1 cellular context compared by ENCODE assay signal in the genomic region with DNA sequence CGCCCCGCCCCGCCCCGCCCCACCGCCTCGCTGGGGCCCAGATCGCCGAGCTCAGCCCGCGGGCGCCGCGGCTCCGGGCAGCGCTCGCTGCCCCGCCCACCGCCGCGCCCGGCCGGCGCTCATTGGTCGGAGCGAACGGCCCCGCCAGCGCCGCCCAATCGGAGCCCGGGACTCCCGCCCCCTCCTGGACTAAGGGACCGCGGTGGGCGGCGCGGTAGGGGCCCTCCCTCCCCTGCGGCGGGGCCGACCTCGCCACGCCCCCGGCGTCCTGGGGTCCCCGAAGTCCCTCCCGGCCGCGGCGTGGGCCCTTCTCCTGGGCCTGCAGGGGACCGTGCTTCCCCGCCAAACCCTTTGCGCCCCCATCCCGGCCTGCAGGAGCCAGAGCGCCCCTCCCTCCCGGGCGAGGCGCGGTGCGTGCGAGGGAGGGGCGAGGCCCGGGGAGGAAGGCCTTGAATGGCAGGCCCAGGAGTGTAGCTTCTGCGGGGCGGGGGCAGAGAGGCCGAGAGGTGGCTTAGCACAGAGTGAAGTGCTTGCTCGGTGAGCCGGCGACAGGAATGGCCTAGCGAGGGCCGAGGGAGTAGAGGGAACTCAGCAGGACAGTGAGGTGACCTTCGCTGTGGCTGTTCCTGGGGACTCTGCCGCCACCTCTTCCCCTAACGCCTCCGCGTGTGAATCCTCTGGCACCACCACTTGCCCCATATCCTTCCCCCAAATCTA.
A peak's percentile ranks its signal among the peaks of the same experiment; 100 is the strongest.
TF ChIP-seq lines count a peak whose summit lies in the region.

A gene (minus strand): TSS at position 51 of the 717 bp plus-strand sequence. CDS start 7,366 bp downstream, outside the sequence.

TF ChIP-seq in HEK293, 187 proteins besides CTCF, POLR2A, EP300 and RAD21 (continued from another document and continues in another):
- TF ChIP-seq ZNF169 (tag by site-specific recombination; IDR thresholded peaks at IDR 0.05): no peak
- peak; percentile 87 for TF ChIP-seq SP3 (tag by site-specific recombination; IDR thresholded peaks at IDR 0.05)
- peak; percentile 86; the same call in 1 of the 2 replicates for TF ChIP-seq ZBTB7A (tag by site-specific recombination; IDR thresholded peaks at IDR 0.05; ENCODE audit: low read depth)
- no peak for TF ChIP-seq BCL11B (tag by site-specific recombination; IDR thresholded peaks at IDR 0.05; ENCODE audit: low read depth)
- TF ChIP-seq, protein P1, sequence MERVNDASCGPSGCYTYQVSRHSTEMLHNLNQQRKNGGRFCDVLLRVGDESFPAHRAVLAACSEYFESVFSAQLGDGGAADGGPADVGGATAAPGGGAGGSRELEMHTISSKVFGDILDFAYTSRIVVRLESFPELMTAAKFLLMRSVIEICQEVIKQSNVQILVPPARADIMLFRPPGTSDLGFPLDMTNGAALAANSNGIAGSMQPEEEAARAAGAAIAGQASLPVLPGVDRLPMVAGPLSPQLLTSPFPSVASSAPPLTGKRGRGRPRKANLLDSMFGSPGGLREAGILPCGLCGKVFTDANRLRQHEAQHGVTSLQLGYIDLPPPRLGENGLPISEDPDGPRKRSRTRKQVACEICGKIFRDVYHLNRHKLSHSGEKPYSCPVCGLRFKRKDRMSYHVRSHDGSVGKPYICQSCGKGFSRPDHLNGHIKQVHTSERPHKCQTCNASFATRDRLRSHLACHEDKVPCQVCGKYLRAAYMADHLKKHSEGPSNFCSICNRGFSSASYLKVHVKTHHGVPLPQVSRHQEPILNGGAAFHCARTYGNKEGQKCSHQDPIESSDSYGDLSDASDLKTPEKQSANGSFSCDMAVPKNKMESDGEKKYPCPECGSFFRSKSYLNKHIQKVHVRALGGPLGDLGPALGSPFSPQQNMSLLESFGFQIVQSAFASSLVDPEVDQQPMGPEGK (tag by site-specific recombination; IDR thresholded peaks at IDR 0.05): peak; percentile 98
- TF ChIP-seq OSR2 (tag by site-specific recombination; IDR thresholded peaks at IDR 0.05): 0 out of 2 replicates have a peak, but pooled peaks have one; percentile 46
- TF ChIP-seq ZNF621 (tag by site-specific recombination; IDR thresholded peaks at IDR 0.05): no peak
- TF ChIP-seq ZNF341 (tag by site-specific recombination; IDR thresholded peaks at IDR 0.05; ENCODE audit: low read depth): peak; percentile 96
- TF ChIP-seq ZNF548 (tag by site-specific recombination; IDR thresholded peaks at IDR 0.05): no peak
- TF ChIP-seq ZFHX2 (tag by site-specific recombination; conservative IDR thresholded peaks at IDR 0.05): peak; percentile 92
- peak; percentile 77 for TF ChIP-seq ZFP69B (tag by site-specific recombination; IDR thresholded peaks at IDR 0.05)
- TF ChIP-seq ZNF121 (tag by site-specific recombination; IDR thresholded peaks at IDR 0.05): peak; percentile 35; the same call in 1 of the 2 replicates
- no peak for TF ChIP-seq ZNF555 (tag by site-specific recombination; conservative IDR thresholded peaks at IDR 0.05)
- no peak for TF ChIP-seq ZNF701 (tag by site-specific recombination; IDR thresholded peaks at IDR 0.05)
- TF ChIP-seq, protein P2, sequence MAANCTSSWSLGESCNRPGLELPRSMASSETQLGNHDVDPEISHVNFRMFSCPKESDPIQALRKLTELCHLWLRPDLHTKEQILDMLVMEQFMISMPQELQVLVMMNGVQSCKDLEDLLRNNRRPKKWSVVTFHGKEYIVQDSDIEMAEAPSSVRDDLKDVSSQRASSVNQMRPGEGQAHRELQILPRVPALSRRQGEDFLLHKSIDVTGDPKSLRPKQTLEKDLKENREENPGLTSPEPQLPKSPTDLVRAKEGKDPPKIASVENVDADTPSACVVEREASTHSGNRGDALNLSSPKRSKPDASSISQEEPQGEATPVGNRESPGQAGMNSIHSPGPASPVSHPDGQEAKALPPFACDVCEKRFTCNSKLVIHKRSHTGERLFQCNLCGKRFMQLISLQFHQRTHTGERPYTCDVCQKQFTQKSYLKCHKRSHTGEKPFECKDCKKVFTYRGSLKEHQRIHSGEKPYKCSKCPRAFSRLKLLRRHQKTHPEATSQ (tag by site-specific recombination; IDR thresholded peaks at IDR 0.05): no peak
- no peak; the same call in 1 of the 2 replicates for TF ChIP-seq ZNF623 (tag by site-specific recombination; IDR thresholded peaks at IDR 0.05)
- TF ChIP-seq ZNF660 (tag by site-specific recombination; IDR thresholded peaks at IDR 0.05): no peak; the same call in 1 of the 2 replicates
- TF ChIP-seq, protein P3, sequence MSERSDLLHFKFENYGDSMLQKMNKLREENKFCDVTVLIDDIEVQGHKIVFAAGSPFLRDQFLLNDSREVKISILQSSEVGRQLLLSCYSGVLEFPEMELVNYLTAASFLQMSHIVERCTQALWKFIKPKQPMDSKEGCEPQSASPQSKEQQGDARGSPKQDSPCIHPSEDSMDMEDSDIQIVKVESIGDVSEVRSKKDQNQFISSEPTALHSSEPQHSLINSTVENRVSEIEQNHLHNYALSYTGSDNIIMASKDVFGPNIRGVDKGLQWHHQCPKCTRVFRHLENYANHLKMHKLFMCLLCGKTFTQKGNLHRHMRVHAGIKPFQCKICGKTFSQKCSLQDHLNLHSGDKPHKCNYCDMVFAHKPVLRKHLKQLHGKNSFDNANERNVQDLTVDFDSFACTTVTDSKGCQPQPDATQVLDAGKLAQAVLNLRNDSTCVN (tag by site-specific recombination; optimal IDR thresholded peaks at IDR 0.05): peak; percentile 56
- no peak for TF ChIP-seq ZNF768 (tag by site-specific recombination; IDR thresholded peaks at IDR 0.05)
- TF ChIP-seq ZNF571 (tag by site-specific recombination; IDR thresholded peaks at IDR 0.05): no peak
- TF ChIP-seq ZNF19 (tag by site-specific recombination; IDR thresholded peaks at IDR 0.05; ENCODE audit: low read depth): no peak
- no peak for TF ChIP-seq RBAK (tag by site-specific recombination; IDR thresholded peaks at IDR 0.05)
- no peak for TF ChIP-seq SALL2 (tag by site-specific recombination; IDR thresholded peaks at IDR 0.05; ENCODE audit: borderline replicate concordance)
- no peak for TF ChIP-seq SCRT1 (tag by site-specific recombination; IDR thresholded peaks at IDR 0.05; ENCODE audit: borderline replicate concordance)
- TF ChIP-seq ZNF529 (tag by site-specific recombination; IDR thresholded peaks at IDR 0.05; ENCODE audit: insufficient replicate concordance): no peak
- peak; percentile 87 for TF ChIP-seq KLF8 (tag by site-specific recombination; IDR thresholded peaks at IDR 0.05)
- no peak for TF ChIP-seq ZNF664 (tag by site-specific recombination; IDR thresholded peaks at IDR 0.05)
- no peak for TF ChIP-seq ZNF791 (tag by site-specific recombination; IDR thresholded peaks at IDR 0.05)
- TF ChIP-seq, protein P4, sequence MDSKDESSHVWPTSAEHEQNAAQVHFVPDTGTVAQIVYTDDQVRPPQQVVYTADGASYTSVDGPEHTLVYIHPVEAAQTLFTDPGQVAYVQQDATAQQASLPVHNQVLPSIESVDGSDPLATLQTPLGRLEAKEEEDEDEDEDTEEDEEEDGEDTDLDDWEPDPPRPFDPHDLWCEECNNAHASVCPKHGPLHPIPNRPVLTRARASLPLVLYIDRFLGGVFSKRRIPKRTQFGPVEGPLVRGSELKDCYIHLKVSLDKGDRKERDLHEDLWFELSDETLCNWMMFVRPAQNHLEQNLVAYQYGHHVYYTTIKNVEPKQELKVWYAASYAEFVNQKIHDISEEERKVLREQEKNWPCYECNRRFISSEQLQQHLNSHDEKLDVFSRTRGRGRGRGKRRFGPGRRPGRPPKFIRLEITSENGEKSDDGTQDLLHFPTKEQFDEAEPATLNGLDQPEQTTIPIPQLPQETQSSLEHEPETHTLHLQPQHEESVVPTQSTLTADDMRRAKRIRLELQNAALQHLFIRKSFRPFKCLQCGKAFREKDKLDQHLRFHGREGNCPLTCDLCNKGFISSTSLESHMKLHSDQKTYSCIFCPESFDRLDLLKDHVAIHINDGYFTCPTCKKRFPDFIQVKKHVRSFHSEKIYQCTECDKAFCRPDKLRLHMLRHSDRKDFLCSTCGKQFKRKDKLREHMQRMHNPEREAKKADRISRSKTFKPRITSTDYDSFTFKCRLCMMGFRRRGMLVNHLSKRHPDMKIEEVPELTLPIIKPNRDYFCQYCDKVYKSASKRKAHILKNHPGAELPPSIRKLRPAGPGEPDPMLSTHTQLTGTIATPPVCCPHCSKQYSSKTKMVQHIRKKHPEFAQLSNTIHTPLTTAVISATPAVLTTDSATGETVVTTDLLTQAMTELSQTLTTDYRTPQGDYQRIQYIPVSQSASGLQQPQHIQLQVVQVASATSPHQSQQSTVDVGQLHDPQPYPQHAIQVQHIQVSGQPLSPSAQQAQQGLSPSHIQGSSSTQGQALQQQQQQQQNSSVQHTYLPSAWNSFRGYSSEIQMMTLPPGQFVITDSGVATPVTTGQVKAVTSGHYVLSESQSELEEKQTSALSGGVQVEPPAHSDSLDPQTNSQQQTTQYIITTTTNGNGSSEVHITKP (tag by site-specific recombination; IDR thresholded peaks at IDR 0.05): 0 out of 2 replicates have a peak, but pooled peaks have one; percentile 25
- no peak for TF ChIP-seq ZNF624 (tag by site-specific recombination; IDR thresholded peaks at IDR 0.05)
- TF ChIP-seq ZNF777 (tag by site-specific recombination; IDR thresholded peaks at IDR 0.05; ENCODE audit: borderline replicate concordance): no peak
- no peak for TF ChIP-seq ZNF114 (tag by site-specific recombination; IDR thresholded peaks at IDR 0.05)
- peak; percentile 47; the same call in 1 of the 2 replicates for TF ChIP-seq ZNF324 (tag by site-specific recombination; IDR thresholded peaks at IDR 0.05)
- TF ChIP-seq ZNF670 (tag by site-specific recombination; IDR thresholded peaks at IDR 0.05; ENCODE audit: low read depth): no peak
- TF ChIP-seq ZNF423 (tag by site-specific recombination; IDR thresholded peaks at IDR 0.05): peak; percentile 80; the same call in 1 of the 2 replicates
- TF ChIP-seq ZSCAN30 (tag by site-specific recombination; IDR thresholded peaks at IDR 0.05): no peak; the same call in 1 of the 2 replicates
- TF ChIP-seq, protein P5, sequence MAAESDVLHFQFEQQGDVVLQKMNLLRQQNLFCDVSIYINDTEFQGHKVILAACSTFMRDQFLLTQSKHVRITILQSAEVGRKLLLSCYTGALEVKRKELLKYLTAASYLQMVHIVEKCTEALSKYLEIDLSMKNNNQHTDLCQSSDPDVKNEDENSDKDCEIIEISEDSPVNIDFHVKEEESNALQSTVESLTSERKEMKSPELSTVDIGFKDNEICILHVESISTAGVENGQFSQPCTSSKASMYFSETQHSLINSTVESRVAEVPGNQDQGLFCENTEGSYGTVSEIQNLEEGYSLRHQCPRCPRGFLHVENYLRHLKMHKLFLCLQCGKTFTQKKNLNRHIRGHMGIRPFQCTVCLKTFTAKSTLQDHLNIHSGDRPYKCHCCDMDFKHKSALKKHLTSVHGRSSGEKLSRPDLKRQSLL (tag by site-specific recombination; IDR thresholded peaks at IDR 0.05): no peak
- no peak for TF ChIP-seq TRIM28 (IDR thresholded peaks at IDR 0.05; ENCODE audit: borderline replicate concordance, low read length)
- TF ChIP-seq TCF7L2 (IDR thresholded peaks at IDR 0.05; ENCODE audit: borderline replicate concordance, low read depth, low read length): no peak
- no peak for TF ChIP-seq ZNF223 (tag by site-specific recombination; IDR thresholded peaks at IDR 0.05)
- no peak for TF ChIP-seq ZNF747 (tag by site-specific recombination; IDR thresholded peaks at IDR 0.05)
- TF ChIP-seq, protein P6, sequence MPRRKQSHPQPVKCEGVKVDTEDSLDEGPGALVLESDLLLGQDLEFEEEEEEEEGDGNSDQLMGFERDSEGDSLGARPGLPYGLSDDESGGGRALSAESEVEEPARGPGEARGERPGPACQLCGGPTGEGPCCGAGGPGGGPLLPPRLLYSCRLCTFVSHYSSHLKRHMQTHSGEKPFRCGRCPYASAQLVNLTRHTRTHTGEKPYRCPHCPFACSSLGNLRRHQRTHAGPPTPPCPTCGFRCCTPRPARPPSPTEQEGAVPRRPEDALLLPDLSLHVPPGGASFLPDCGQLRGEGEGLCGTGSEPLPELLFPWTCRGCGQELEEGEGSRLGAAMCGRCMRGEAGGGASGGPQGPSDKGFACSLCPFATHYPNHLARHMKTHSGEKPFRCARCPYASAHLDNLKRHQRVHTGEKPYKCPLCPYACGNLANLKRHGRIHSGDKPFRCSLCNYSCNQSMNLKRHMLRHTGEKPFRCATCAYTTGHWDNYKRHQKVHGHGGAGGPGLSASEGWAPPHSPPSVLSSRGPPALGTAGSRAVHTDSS (tag by site-specific recombination; IDR thresholded peaks at IDR 0.05): peak; percentile 68
- no peak for TF ChIP-seq ZNF473 (tag by site-specific recombination; IDR thresholded peaks at IDR 0.05)
- TF ChIP-seq, protein P7, sequence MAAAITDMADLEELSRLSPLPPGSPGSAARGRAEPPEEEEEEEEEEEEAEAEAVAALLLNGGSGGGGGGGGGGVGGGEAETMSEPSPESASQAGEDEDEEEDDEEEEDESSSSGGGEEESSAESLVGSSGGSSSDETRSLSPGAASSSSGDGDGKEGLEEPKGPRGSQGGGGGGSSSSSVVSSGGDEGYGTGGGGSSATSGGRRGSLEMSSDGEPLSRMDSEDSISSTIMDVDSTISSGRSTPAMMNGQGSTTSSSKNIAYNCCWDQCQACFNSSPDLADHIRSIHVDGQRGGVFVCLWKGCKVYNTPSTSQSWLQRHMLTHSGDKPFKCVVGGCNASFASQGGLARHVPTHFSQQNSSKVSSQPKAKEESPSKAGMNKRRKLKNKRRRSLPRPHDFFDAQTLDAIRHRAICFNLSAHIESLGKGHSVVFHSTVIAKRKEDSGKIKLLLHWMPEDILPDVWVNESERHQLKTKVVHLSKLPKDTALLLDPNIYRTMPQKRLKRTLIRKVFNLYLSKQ (tag by site-specific recombination; IDR thresholded peaks at IDR 0.05; ENCODE audit: borderline replicate concordance): no peak
